ENCODE assay signal across 8 cellular contexts in genomic region chr19:30799854-30800755, GRCh38.
DNase-seq lines count a peak whose midpoint lies in the region; ATAC-seq, FAIRE-seq and TF ChIP-seq lines count a peak whose summit lies in the region.

No MANE protein-coding gene starts in this region.

- H3K79me2 ChIP-seq in OCI-LY7 (ENCODE audit: insufficient read depth, low read depth, low read length) = no peaks in the 10 kb centered on the region

- H4K20me1 ChIP-seq in OCI-LY7 (ENCODE audit: insufficient read depth, low read length) = no peaks in the 10 kb centered on the region

- H3K9me3 ChIP-seq in OCI-LY7 (ENCODE audit: low read length) (no peaks in the 10 kb centered on the region), liver (ENCODE audit: control insufficient read depth in 4 of 4, low read length in 3 of 4) (no peaks in the 10 kb centered on the region), thyroid gland (no peaks in the 10 kb centered on the region)

- no peaks in the 10 kb centered on the region for H3K9me2 ChIP-seq in OCI-LY7 (ENCODE audit: insufficient read depth, low read length)

- CTCF ChIA-PET in OCI-LY7 (lab: Charles Lee; ENCODE audit: unreplicated experiment) = no interaction called here

- H3K9ac ChIP-seq in liver (ENCODE audit: low read depth in 1 of 2, low read length in 2 of 2) = no peak overlapping the region

- TF ChIP-seq CTCF in OCI-LY7 (conservative IDR thresholded peaks at IDR 0.05; ENCODE audit: low read length) (peak; percentile 55), bronchial epithelial cell (IDR thresholded peaks at IDR 0.05; ENCODE audit: insufficient read depth, low read length, severe bottlenecking) (peak; percentile 39), liver (IDR thresholded peaks at IDR 0.05; ENCODE audit: low read depth, low read length, missing input control) (peak; percentile 60), thyroid gland (IDR thresholded peaks at IDR 0.05) (peak; percentile 28 to 84 (median 72))

- H2AFZ ChIP-seq in OCI-LY7 (ENCODE audit: low read length) = no peak overlapping the region

- intact Hi-C loops in OCI-LY7 (cut with micrococcal nuclease; ENCODE audit: unreplicated experiment) (no loop called here), thyroid gland (cut with DNase I) (no loop called here)

- POLR2A ChIA-PET in OCI-LY7 (lab: Charles Lee) = no interaction called here

- no peak overlapping the region for H3K27ac ChIP-seq in OCI-LY7 (ENCODE audit: low read depth, low read length, poor library complexity, severe bottlenecking)
- no peak overlapping the region for H3K27ac ChIP-seq in liver (ENCODE audit: low read depth in 1 of 2, low read length in 2 of 2)
- no peak overlapping the region for H3K27ac ChIP-seq in thyroid gland

- no peaks in the 10 kb centered on the region for H3K27me3 ChIP-seq in bronchial epithelial cell (ENCODE audit: control insufficient read depth, insufficient read depth, low read length)
- H3K27me3 ChIP-seq in liver (ENCODE audit: control insufficient read depth in 4 of 4, insufficient read depth in 4 of 4, low read length in 3 of 4) = peaks cover 0 to 5% (median 1%) of the 10 kb centered on the region in 4 donors
- H3K27me3 ChIP-seq in thyroid gland = no peaks in the 10 kb centered on the region

- DNase-seq in DMS53 (lab: John Stamatoyannopoulos, UW) = peak; percentile 13
- DNase-seq in DMS53 treated with DMSO at 0.1 percent for 48 hours (lab: John Stamatoyannopoulos, UW; ENCODE audit: unreplicated experiment) = no peak
- DNase-seq in OCI-LY7 (ENCODE audit: low spot score) = no peak
- peak; percentile 1 for DNase-seq in bronchial epithelial cell (ENCODE audit: low read depth)
- DNase-seq in thyroid gland = peak; percentile 57 to 73
- no peak for DNase-seq in glomerular visceral epithelial cell (ENCODE audit: extremely low spot score)

- no peak for TF ChIP-seq POLR2A in thyroid gland (IDR thresholded peaks at IDR 0.05)

- no peak for ATAC-seq in GM18520 (IDR thresholded peaks at IDR 0.05; ENCODE audit: unreplicated experiment)

- no TSS peak for BruUV-seq in OCI-LY7 (replicated peaks; lab: Mats Ljungman, UMichigan)

- 23% methylated on average over 22 of the region's 22 CpGs for WGBS in liver
- WGBS in thyroid gland, 2 donors = 39 to 44% methylated on average over 22 of the region's 22 CpGs

- peak; percentile 59 to 76 for TF ChIP-seq RAD21 in liver (IDR thresholded peaks at IDR 0.05)

- no peaks in the 10 kb centered on the region for H3K36me3 ChIP-seq in OCI-LY7 (ENCODE audit: insufficient read depth, low read length)
- no peaks in the 10 kb centered on the region for H3K36me3 ChIP-seq in bronchial epithelial cell (ENCODE audit: control insufficient read depth, insufficient read depth, low read length)
- H3K36me3 ChIP-seq in liver (ENCODE audit: control insufficient read depth in 4 of 4, insufficient read depth in 3 of 4, low read depth in 1 of 4, low read length in 3 of 4) = no peaks in the 10 kb centered on the region
- no peaks in the 10 kb centered on the region for H3K36me3 ChIP-seq in thyroid gland

- no peak overlapping the region for H3K4me2 ChIP-seq in OCI-LY7 (ENCODE audit: low read length)

- no peak overlapping the region for H3K4me3 ChIP-seq in OCI-LY7 (ENCODE audit: low read depth, low read length, poor library complexity, severe bottlenecking)
- H3K4me3 ChIP-seq in bronchial epithelial cell (ENCODE audit: low read depth, low read length) = no peak overlapping the region
- H3K4me3 ChIP-seq in liver (ENCODE audit: low read depth in 1 of 3, low read length in 3 of 3) = no peak overlapping the region
- H3K4me3 ChIP-seq in thyroid gland (replicated peaks in 1 of 3) = no peak overlapping the region

- FAIRE-seq in bronchial epithelial cell (lab: Jason Lieb, UNC) = no peak

- H3K4me1 ChIP-seq in OCI-LY7 (ENCODE audit: insufficient read depth, low read length, poor library complexity, severe bottlenecking) (no peaks in the 10 kb centered on the region), liver (ENCODE audit: control insufficient read depth in 4 of 4, insufficient read depth in 4 of 4, low read length in 3 of 4) (no peaks in the 10 kb centered on the region), thyroid gland (no peaks in the 10 kb centered on the region)

TF ChIP-seq in liver, 16 proteins besides CTCF, POLR2A, EP300 and RAD21:
- TF ChIP-seq TAF1 (conservative IDR thresholded peaks at IDR 0.05) (no peak), ZBTB33 (IDR thresholded peaks at IDR 0.05) (no peak), FOXA2 (IDR thresholded peaks at IDR 0.05) (no peak)
- TF ChIP-seq, protein P1, sequence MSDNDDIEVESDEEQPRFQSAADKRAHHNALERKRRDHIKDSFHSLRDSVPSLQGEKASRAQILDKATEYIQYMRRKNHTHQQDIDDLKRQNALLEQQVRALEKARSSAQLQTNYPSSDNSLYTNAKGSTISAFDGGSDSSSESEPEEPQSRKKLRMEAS (IDR thresholded peaks at IDR 0.05) = no peak

Comparison
In these comparisons a context has a peak if more than half of its experiments do, and no peak if none do; other contexts are left out.
1. DNase-seq: peak in DMS53 (single experiment), bronchial epithelial cell (single experiment) and thyroid gland (2 of 2); none in DMS53 treated with DMSO at 0.1 percent for 48 hours (single experiment), OCI-LY7 (single experiment) and glomerular visceral epithelial cell (single experiment).
2. Peak in every context shown above with its lines, with median percentiles within 50 percentile points of each other: CTCF ChIP-seq.